7 cellular contexts compared by ENCODE assay signal in the genomic region with DNA sequence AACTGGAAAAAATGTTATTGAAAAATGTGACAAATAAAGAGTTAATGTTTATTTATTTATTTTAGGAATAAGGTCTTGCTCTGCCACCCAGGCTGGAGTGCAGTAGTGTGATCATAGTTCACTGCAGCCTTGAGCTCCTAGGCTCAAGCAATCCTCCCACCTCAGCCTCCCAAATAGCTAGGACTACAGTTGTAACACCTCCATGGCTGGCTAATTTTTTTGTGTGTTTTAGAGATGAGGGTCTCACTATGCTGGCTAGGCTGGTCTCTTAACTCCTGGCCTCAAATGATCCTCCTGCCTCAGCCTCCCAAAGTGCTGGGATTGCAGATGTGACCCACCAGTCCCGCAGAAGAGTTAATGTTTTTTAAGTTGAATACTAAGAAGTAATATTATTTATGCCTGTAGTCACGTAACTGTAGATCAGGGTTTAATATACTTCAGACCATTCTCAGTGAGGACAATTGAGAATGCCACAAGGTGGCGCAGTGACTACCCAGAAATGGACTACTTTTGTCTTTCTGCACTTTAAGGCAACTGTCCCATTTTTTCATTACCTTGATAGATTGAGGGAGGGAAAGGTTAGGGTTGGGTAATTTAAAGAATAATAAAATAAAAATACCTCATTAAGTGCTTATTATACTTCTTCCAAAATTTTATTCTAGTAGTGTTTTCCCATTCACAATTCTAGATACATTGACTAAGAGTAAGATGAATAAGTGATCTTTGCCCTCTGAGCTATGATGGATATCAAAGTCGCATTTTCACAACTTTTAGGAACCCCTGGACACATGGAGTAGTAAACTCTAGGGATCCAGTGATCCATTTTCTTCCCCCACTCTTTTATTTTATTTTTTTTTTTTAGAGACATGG. TPM values are rescaled to one million over a fixed set of nuclear protein-coding genes. Genes with fewer than 3 reads are reported as not detected.
DNase-seq lines count a peak whose midpoint lies in the region; ATAC-seq, FAIRE-seq and TF ChIP-seq lines count a peak whose summit lies in the region.

No MANE protein-coding gene starts in this region.

- ATAC-seq in body of pancreas (peak; percentile 55), GM18867 (IDR thresholded peaks at IDR 0.05; ENCODE audit: unreplicated experiment) (no peak)

- no peak overlapping the region for H3K4me3 ChIP-seq in GM12865 (ENCODE audit: low read depth, low read length)
- H3K4me3 ChIP-seq in body of pancreas: no peak overlapping the region

- intact Hi-C loops in body of pancreas (cut with DNase I): no loop called here

- no peaks in the 10 kb centered on the region for H3K9me3 ChIP-seq in body of pancreas

- H3K27ac ChIP-seq in body of pancreas: no peak overlapping the region

- H3K27me3 ChIP-seq in body of pancreas: no peaks in the 10 kb centered on the region

- TF ChIP-seq CTCF in GM12865 (IDR thresholded peaks at IDR 0.05; ENCODE audit: insufficient read depth, low read depth, low read length, missing control alignments) (peak; percentile 67), body of pancreas (IDR thresholded peaks at IDR 0.05) (peak; percentile 58 to 80 (median 75))

- 16 to 20% methylated on average over 4 of the region's 4 CpGs for WGBS in body of pancreas, 2 donors

- DNase-seq in GM12865 (ENCODE audit: low read depth): peak; percentile 77
- DNase-seq in NCI-H146 treated with DMSO at 0.1 percent for 48 hours (lab: John Stamatoyannopoulos, UW; ENCODE audit: unreplicated experiment): peak; percentile 49
- DNase-seq in T1000 (lab: John Stamatoyannopoulos, UW): peak; percentile 13
- DNase-seq in body of pancreas: peak; percentile 69 to 82 (median 78)
- DNase-seq in stimulated activated CD4-positive, alpha-beta T cell treated with anti-CD3 and anti-CD28 coated beads, Interleukin-2, amount 100 ng/mL, for 24 hours: peak; percentile 66 to 71

- TF ChIP-seq POLR2A in body of pancreas (IDR thresholded peaks at IDR 0.05): no peak

- H3K36me3 ChIP-seq in body of pancreas (replicated peaks in 1 of 2; ENCODE audit: insufficient read depth in 1 of 2, low read depth in 2 of 2): no peaks in the 10 kb centered on the region

- FAIRE-seq in islet of Langerhans (lab: Jason Lieb, UNC): peak; percentile 13

- peaks cover 12% of the 10 kb centered on the region for H3K4me1 ChIP-seq in body of pancreas

RNA-seq across cellular contexts. Expression of a gene that starts 6.0 kb away (rescaled TPM):
- total RNA-seq in body of pancreas: 1 to 10 TPM in 1 of 2 donors, under 1 TPM in 1; 0.66 to 1.6 TPM

RNA-seq across cellular contexts. Expression of a gene that starts 41.4 kb away (rescaled TPM):
- 10 to 100 TPM; 73.5 to 88.7 TPM for total RNA-seq in body of pancreas

Comparison
In these comparisons a context has a peak if more than half of its experiments do, and no peak if none do; other contexts are left out.
1. DNase-seq: peak in every context shown above with its lines; median percentile 78 in body of pancreas; 77 in GM12865; 68 in stimulated activated CD4-positive, alpha-beta T cell treated with anti-CD3 and anti-CD28 coated beads, Interleukin-2, amount 100 ng/mL, for 24 hours; 49 in NCI-H146 treated with DMSO at 0.1 percent for 48 hours; 13 in T1000.